In the genomic region with DNA sequence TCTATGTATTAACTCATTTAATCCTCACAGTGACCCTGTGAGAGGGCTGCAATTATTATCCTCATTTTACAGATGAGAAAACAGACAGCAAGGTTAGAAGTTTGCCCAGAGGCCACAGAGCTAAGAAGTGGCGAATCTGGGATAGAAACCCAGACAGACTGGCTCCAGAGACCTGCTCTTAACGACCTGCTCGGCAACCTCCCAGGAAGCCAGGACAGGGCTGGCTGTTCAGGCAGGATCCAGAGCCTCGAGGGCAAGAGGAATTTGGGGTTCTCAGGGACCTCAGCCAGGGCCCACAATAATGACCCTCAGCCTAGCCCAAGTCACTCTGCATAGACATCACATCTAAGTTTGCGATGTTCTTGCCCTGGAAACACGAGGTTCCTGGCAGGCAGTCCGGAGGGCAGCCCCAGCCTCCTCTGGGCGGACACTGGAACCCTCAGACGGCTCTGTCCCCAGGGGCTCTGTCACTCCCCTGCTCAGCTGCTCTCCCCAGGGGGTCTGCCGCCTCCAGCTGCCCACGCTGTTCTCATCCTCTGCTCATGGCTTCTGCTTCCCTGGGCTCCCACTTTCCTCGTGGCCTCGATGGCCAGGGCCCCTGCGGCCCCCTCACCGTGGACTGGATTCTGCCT, we compare ENCODE assay signal across 1 cellular context.
TF ChIP-seq lines count a peak whose summit lies in the region.

No MANE protein-coding gene starts in this region.

TF ChIP-seq in HepG2, 621 proteins besides CTCF, POLR2A, EP300 and RAD21 (continued from another document):
- TF ChIP-seq, protein P1, sequence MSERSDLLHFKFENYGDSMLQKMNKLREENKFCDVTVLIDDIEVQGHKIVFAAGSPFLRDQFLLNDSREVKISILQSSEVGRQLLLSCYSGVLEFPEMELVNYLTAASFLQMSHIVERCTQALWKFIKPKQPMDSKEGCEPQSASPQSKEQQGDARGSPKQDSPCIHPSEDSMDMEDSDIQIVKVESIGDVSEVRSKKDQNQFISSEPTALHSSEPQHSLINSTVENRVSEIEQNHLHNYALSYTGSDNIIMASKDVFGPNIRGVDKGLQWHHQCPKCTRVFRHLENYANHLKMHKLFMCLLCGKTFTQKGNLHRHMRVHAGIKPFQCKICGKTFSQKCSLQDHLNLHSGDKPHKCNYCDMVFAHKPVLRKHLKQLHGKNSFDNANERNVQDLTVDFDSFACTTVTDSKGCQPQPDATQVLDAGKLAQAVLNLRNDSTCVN (CRISPR knock-in tag; IDR thresholded peaks at IDR 0.05; ENCODE audit: borderline replicate concordance): no peak
- TF ChIP-seq NCOA5 (CRISPR knock-in tag; IDR thresholded peaks at IDR 0.05): no peak
- TF ChIP-seq, protein P2, sequence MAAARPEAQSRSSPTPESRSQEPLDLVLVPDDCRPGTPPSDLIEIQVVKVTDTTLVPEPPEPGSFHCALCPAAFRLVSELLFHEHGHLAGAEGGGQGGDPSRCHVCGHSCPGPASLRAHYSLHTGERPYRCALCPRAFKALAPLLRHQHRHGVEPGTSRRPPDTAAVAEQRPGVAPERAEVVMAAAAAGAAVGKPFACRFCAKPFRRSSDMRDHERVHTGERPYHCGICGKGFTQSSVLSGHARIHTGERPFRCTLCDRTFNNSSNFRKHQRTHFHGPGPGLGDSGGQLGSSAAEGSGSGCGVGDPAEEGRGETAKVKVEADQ (CRISPR knock-in tag; IDR thresholded peaks at IDR 0.05; ENCODE audit: borderline replicate concordance): no peak
- no peak for TF ChIP-seq ZNF772 (CRISPR knock-in tag; IDR thresholded peaks at IDR 0.05)
- TF ChIP-seq ZNF577 (CRISPR knock-in tag; IDR thresholded peaks at IDR 0.05; ENCODE audit: borderline replicate concordance, low read depth): no peak
- no peak for TF ChIP-seq PCBP1 (IDR thresholded peaks at IDR 0.05; ENCODE audit: borderline replicate concordance, low read depth, low read length)
- TF ChIP-seq MED1 (CRISPR knock-in tag; IDR thresholded peaks at IDR 0.05): no peak
- TF ChIP-seq, protein P3, sequence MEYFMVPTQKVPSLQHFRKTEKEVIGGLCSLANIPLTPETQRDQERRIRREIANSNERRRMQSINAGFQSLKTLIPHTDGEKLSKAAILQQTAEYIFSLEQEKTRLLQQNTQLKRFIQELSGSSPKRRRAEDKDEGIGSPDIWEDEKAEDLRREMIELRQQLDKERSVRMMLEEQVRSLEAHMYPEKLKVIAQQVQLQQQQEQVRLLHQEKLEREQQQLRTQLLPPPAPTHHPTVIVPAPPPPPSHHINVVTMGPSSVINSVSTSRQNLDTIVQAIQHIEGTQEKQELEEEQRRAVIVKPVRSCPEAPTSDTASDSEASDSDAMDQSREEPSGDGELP (IDR thresholded peaks at IDR 0.05; ENCODE audit: borderline replicate concordance, low read depth): no peak
- no peak for TF ChIP-seq ZBTB8A (CRISPR knock-in tag; IDR thresholded peaks at IDR 0.05; ENCODE audit: borderline replicate concordance, low read depth)
- no peak for TF ChIP-seq NR1H2 (CRISPR knock-in tag; IDR thresholded peaks at IDR 0.05; ENCODE audit: borderline replicate concordance, low read depth)
